In genomic region chr6:52251113-52251512, GRCh38 we compare ENCODE assay signal across 16 cellular contexts. TPM values are rescaled to one million over a fixed set of nuclear protein-coding genes. Genes with fewer than 3 reads are reported as not detected.
A peak's percentile ranks its signal among the peaks of the same experiment; 100 is the strongest.
DNase-seq lines count a peak whose midpoint lies in the region; ATAC-seq and TF ChIP-seq lines count a peak whose summit lies in the region.
"Had no signal": no experiment of that assay in that cellular context is flagged by ENCODE, and none has a peak within 500 bp of the region (broad histone marks: within the 10 kb centered on the region; RNA-seq: fewer than 3 reads in every experiment).

No MANE protein-coding gene starts in this region.

- H3K9me3 Mint-ChIP-seq in activated T-cell treated with anti-CD3 and anti-CD28 coated beads, Interleukin-2, amount 50 U/mL, for 24 hours = no peaks in the 10 kb centered on the region
- no peaks in the 10 kb centered on the region for H3K9me3 Mint-ChIP-seq in stimulated activated effector memory CD8-positive, alpha-beta T cell treated with anti-CD3 and anti-CD28 coated beads, Interleukin-12 subunit alpha, Interleukin-12 subunit beta, amount 100 ng/mL, for 72 hours
- no peaks in the 10 kb centered on the region for H3K9me3 Mint-ChIP-seq in CD4-positive, alpha-beta T cell
- H3K9me3 Mint-ChIP-seq: CD8-positive, alpha-beta memory T cell had no signal

- H3K4me3 Mint-ChIP-seq in activated T-cell treated with anti-CD3 and anti-CD28 coated beads, Interleukin-2, amount 50 U/mL, for 24 hours = no peak overlapping the region
- peak overlapping the region; percentile 16 for H3K4me3 Mint-ChIP-seq in stimulated activated effector memory CD8-positive, alpha-beta T cell treated with anti-CD3 and anti-CD28 coated beads, Interleukin-12 subunit alpha, Interleukin-12 subunit beta, amount 100 ng/mL, for 72 hours
- no peak overlapping the region for H3K4me3 Mint-ChIP-seq in CD4-positive, alpha-beta T cell
- H3K4me3 Mint-ChIP-seq: B cell; CD8-positive, alpha-beta memory T cell; GM23338 had no signal

- H3K27me3 ChIP-seq in CD4-positive, alpha-beta T cell (ENCODE audit: control insufficient read depth, insufficient read depth, low read length) = peaks cover 12% of the 10 kb centered on the region
- H3K27me3 ChIP-seq: BLaER1 treated with 17β-estradiol and CSF1 and Interleukin-3, amounts not matched to agents 10 nM and 100 nM had no signal

- peaks cover 49% of the 10 kb centered on the region for H3K4me1 Mint-ChIP-seq in activated T-cell treated with anti-CD3 and anti-CD28 coated beads, Interleukin-2, amount 50 U/mL, for 24 hours (ENCODE audit: low read depth)
- H3K4me1 Mint-ChIP-seq in stimulated activated effector memory CD8-positive, alpha-beta T cell treated with anti-CD3 and anti-CD28 coated beads, Interleukin-12 subunit alpha, Interleukin-12 subunit beta, amount 100 ng/mL, for 72 hours = peaks cover 38% of the 10 kb centered on the region
- H3K4me1 Mint-ChIP-seq in CD4-positive, alpha-beta T cell (ENCODE audit: low read depth) = no peaks in the 10 kb centered on the region
- H3K4me1 Mint-ChIP-seq: B cell, GM23338 had no signal

- peak; percentile 40 for ATAC-seq in GM18502 (IDR thresholded peaks at IDR 0.05; ENCODE audit: poor library complexity, unreplicated experiment)
- ATAC-seq in GM21717 (IDR thresholded peaks at IDR 0.05; ENCODE audit: unreplicated experiment) = peak; percentile 45
- peak; percentile 45 for ATAC-seq in stimulated activated effector memory CD8-positive, alpha-beta T cell treated with anti-CD3 and anti-CD28 coated beads, Interleukin-12 subunit alpha, Interleukin-12 subunit beta, amount 100 ng/mL, for 72 hours
- no peak for ATAC-seq in HG02571 (IDR thresholded peaks at IDR 0.05; ENCODE audit: unreplicated experiment)
- ATAC-seq in CD4-positive, alpha-beta T cell (ENCODE audit: poor library complexity) = no peak
- ATAC-seq: GM23338, K562 had no signal

- H3K27ac Mint-ChIP-seq in activated T-cell treated with anti-CD3 and anti-CD28 coated beads, Interleukin-2, amount 50 U/mL, for 24 hours = peak overlapping the region; percentile 90
- H3K27ac Mint-ChIP-seq in stimulated activated effector memory CD8-positive, alpha-beta T cell treated with anti-CD3 and anti-CD28 coated beads, Interleukin-12 subunit alpha, Interleukin-12 subunit beta, amount 100 ng/mL, for 72 hours = peak overlapping the region; percentile 43
- no peak overlapping the region for H3K27ac Mint-ChIP-seq in CD4-positive, alpha-beta T cell
- H3K27ac Mint-ChIP-seq: B cell; CD8-positive, alpha-beta memory T cell; GM23338 had no signal

- H3K27me3 Mint-ChIP-seq in activated T-cell treated with anti-CD3 and anti-CD28 coated beads, Interleukin-2, amount 50 U/mL, for 24 hours = peaks cover 78% of the 10 kb centered on the region
- H3K27me3 Mint-ChIP-seq in CD4-positive, alpha-beta T cell = peaks cover 35% of the 10 kb centered on the region

- POLR2A ChIA-PET in CD4-positive, alpha-beta T cell (lab: Charles Lee) = no interaction called here

- no peak for DNase-seq in activated T-cell treated with anti-CD3 and anti-CD28 coated beads, Interleukin-2, amount 50 U/mL, for 24 hours
- no peak for DNase-seq in activated T-cell treated with anti-CD3 and anti-CD28 coated beads, Interleukin-2, amount 50 U/mL, for 48 hours
- no peak for DNase-seq in stimulated activated effector memory CD8-positive, alpha-beta T cell treated with anti-CD3 and anti-CD28 coated beads, Interleukin-12 subunit alpha, Interleukin-12 subunit beta, amount 100 ng/mL, for 72 hours (ENCODE audit: low spot score in 2 of 2)
- no peak for DNase-seq in CD4-positive, alpha-beta T cell
- DNase-seq: CD8-positive, alpha-beta memory T cell; COR-L47; HCEC 1CT; IMR-90 had no signal

- no peaks in the 10 kb centered on the region for H3K36me3 Mint-ChIP-seq in activated T-cell treated with anti-CD3 and anti-CD28 coated beads, Interleukin-2, amount 50 U/mL, for 24 hours (ENCODE audit: low read depth)
- peaks cover 5% of the 10 kb centered on the region for H3K36me3 Mint-ChIP-seq in stimulated activated effector memory CD8-positive, alpha-beta T cell treated with anti-CD3 and anti-CD28 coated beads, Interleukin-12 subunit alpha, Interleukin-12 subunit beta, amount 100 ng/mL, for 72 hours
- H3K36me3 Mint-ChIP-seq in CD4-positive, alpha-beta T cell (ENCODE audit: low read depth) = no peaks in the 10 kb centered on the region
- H3K36me3 Mint-ChIP-seq: CD8-positive, alpha-beta memory T cell had no signal

- TF ChIP-seq CTCF in CD4-positive, alpha-beta T cell (IDR thresholded peaks at IDR 0.05) = no peak

- CTCF ChIA-PET in CD4-positive, alpha-beta T cell (lab: Charles Lee) = no interaction called here

- intact Hi-C loops in CD4-positive, alpha-beta T cell (cut with DNase I, micrococcal nuclease) = no loop called here

- no peaks in the 10 kb centered on the region for H3K9me3 ChIP-seq in CD4-positive, alpha-beta T cell (ENCODE audit: control insufficient read depth, low read length)

- no peak overlapping the region for H3K27ac ChIP-seq in CD4-positive, alpha-beta T cell (ENCODE audit: low read depth, low read length)
- H3K27ac ChIP-seq: BLaER1 treated with 17β-estradiol and CSF1 and Interleukin-3, amounts not matched to agents 10 nM and 100 nM had no signal

RNA-seq across cellular contexts. Expression of gene IL17F, which starts 6.8 kb away (rescaled TPM):
- not detected for total RNA-seq in CD4-positive, alpha-beta T cell
- total RNA-seq: A172, B cell, GM23338, IMR-90, K562 had no signal

RNA-seq across cellular contexts. Expression of gene MCM3, which starts 33.4 kb away (rescaled TPM):
- total RNA-seq in CD4-positive, alpha-beta T cell = 10 to 100 TPM in 1 of 2 experiments, 1 to 10 TPM in 1; 9.3 to 10.1 TPM

Comparison
In these comparisons a context has a peak if more than half of its experiments do, and no peak if none do; other contexts are left out.
1. ATAC-seq: peak in GM18502 (single experiment), GM21717 (single experiment) and stimulated activated effector memory CD8-positive, alpha-beta T cell treated with anti-CD3 and anti-CD28 coated beads, Interleukin-12 subunit alpha, Interleukin-12 subunit beta, amount 100 ng/mL, for 72 hours (single experiment); none in HG02571 (single experiment) and CD4-positive, alpha-beta T cell (single experiment).